Comparison of ENCODE assay signal across 18 cellular contexts in genomic region chr11:45754261-45754709, GRCh38. TPM values are rescaled to one million over a fixed set of nuclear protein-coding genes. Genes with fewer than 3 reads are reported as not detected.
DNase-seq lines count a peak whose midpoint lies in the region; ATAC-seq, FAIRE-seq and TF ChIP-seq lines count a peak whose summit lies in the region.
"Had no signal": no experiment of that assay in that cellular context is flagged by ENCODE, and none has a peak within 500 bp of the region (broad histone marks: within the 10 kb centered on the region; RNA-seq: fewer than 3 reads in every experiment).

No MANE protein-coding gene starts in this region.

- H4K20me1 ChIP-seq in hepatocyte (ENCODE audit: insufficient read depth, poor library complexity, severe bottlenecking): no peaks in the 10 kb centered on the region

- DNase-seq in HTR-8/SVneo (ENCODE audit: insufficient read length, low spot score) (peak; percentile 24), bronchial epithelial cell (ENCODE audit: low read depth) (peak; percentile 8), hepatocyte (ENCODE audit: low spot score) (peak; percentile 67), psoas muscle (no peak), ecto neural progenitor cell (ENCODE audit: low spot score) (no peak), DMS153 treated with DMSO at 0.1 percent for 48 hours (lab: John Stamatoyannopoulos, UW; ENCODE audit: unreplicated experiment) (no peak)
- DNase-seq: activated CD8-positive, alpha-beta memory T cell treated with anti-CD3 and anti-CD28 coated beads, Interleukin-2, amount 50 U/mL, for 48 hours; activated naive CD4-positive, alpha-beta T cell treated with anti-CD3 and anti-CD28 coated beads for 36 hours; GDM1; kidney; naive B cell; NCI-H146; NCI-H69; RPMI8226; T-helper 2 cell had no signal

- H3K4me3 ChIP-seq in bronchial epithelial cell (ENCODE audit: low read depth, low read length): no peak overlapping the region
- no peak overlapping the region for H3K4me3 ChIP-seq in hepatocyte
- no peak overlapping the region for H3K4me3 ChIP-seq in psoas muscle
- H3K4me3 ChIP-seq: prostate gland had no signal

- H3K36me3 ChIP-seq in bronchial epithelial cell (ENCODE audit: control insufficient read depth, insufficient read depth, low read length) (no peaks in the 10 kb centered on the region), hepatocyte (replicated peaks; ENCODE audit: insufficient read depth, low read depth) (no peaks in the 10 kb centered on the region), psoas muscle (ENCODE audit: insufficient read depth in 1 of 2, low read depth in 1 of 2) (no peaks in the 10 kb centered on the region)
- H3K36me3 ChIP-seq: prostate gland had no signal

- H3K9me2 ChIP-seq in hepatocyte (replicated peaks; ENCODE audit: insufficient read depth): no peaks in the 10 kb centered on the region

- H3K9me3 ChIP-seq in hepatocyte (ENCODE audit: low read depth) (no peaks in the 10 kb centered on the region), psoas muscle (no peaks in the 10 kb centered on the region)
- H3K9me3 ChIP-seq: prostate gland had no signal

- peaks cover 6% of the 10 kb centered on the region for H3K27me3 ChIP-seq in bronchial epithelial cell (ENCODE audit: control insufficient read depth, insufficient read depth, low read length)
- peaks cover 4% of the 10 kb centered on the region for H3K27me3 ChIP-seq in hepatocyte
- H3K27me3 ChIP-seq in psoas muscle (ENCODE audit: insufficient read depth in 3 of 3, low read length in 2 of 3): no peaks in the 10 kb centered on the region

- intact Hi-C loops in psoas muscle (cut with DNase I): no loop called here

- no peak overlapping the region for H2AFZ ChIP-seq in hepatocyte

- no peak for FAIRE-seq in HTR-8/SVneo (lab: Jason Lieb, UNC)
- FAIRE-seq in bronchial epithelial cell (lab: Jason Lieb, UNC): no peak
- FAIRE-seq: kidney had no signal

- no peaks in the 10 kb centered on the region for H3K79me2 ChIP-seq in hepatocyte

- ATAC-seq in psoas muscle (peak; percentile 18 to 59 (median 40)), GM18517 (IDR thresholded peaks at IDR 0.05; ENCODE audit: unreplicated experiment) (no peak), GM21360 (IDR thresholded peaks at IDR 0.05; ENCODE audit: unreplicated experiment) (no peak)

- H3K4me1 ChIP-seq in hepatocyte (ENCODE audit: insufficient read depth) (peaks cover 2% of the 10 kb centered on the region), psoas muscle (no peaks in the 10 kb centered on the region)
- H3K4me1 ChIP-seq: prostate gland had no signal

- WGBS in hepatocyte (ENCODE audit: low lambda C conversion rate, missing lambda C conversion rate): 44% methylated on average over 8 of the region's 8 CpGs
- 65 to 76% (median 71%) methylated on average over 8 of the region's 8 CpGs for WGBS in psoas muscle, 3 donors

- no peak for TF ChIP-seq CTCF in bronchial epithelial cell (IDR thresholded peaks at IDR 0.05; ENCODE audit: insufficient read depth, low read length, severe bottlenecking)
- TF ChIP-seq CTCF in hepatocyte (IDR thresholded peaks at IDR 0.05; ENCODE audit: poor library complexity): no peak
- TF ChIP-seq CTCF in psoas muscle (IDR thresholded peaks at IDR 0.05): no peak

- H3K27ac ChIP-seq in hepatocyte (peak overlapping the region; percentile 57), psoas muscle (no peak overlapping the region)
- H3K27ac ChIP-seq: prostate gland had no signal

- H3K4me2 ChIP-seq in hepatocyte: no peak overlapping the region

RNA-seq across cellular contexts. Expression of gene SLC35C1, which starts 50.7 kb away (rescaled TPM):
- total RNA-seq in bronchial epithelial cell (7.6 and 9.5 TPM in 2 replicates), hepatocyte (11.1 and 12.7 TPM in 2 replicates), psoas muscle (1 to 10 TPM; 5.3 to 8.7 (median 6.9) TPM)
- polyA plus RNA-seq in hepatocyte (22.1 and 25.0 TPM in 2 replicates), psoas muscle (10 to 100 TPM in 2 of 3 donors, 1 to 10 TPM in 1; 6.7 to 11.8 (median 10.1) TPM)

Comparison
In these comparisons a context has a peak if more than half of its experiments do, and no peak if none do; other contexts are left out.
1. DNase-seq: peak in HTR-8/SVneo (single experiment), bronchial epithelial cell (single experiment) and hepatocyte (single experiment); none in psoas muscle (0 of 2), ecto neural progenitor cell (single experiment) and DMS153 treated with DMSO at 0.1 percent for 48 hours (single experiment).
2. ATAC-seq: peak in psoas muscle (4 of 4); none in GM18517 (single experiment) and GM21360 (single experiment).